Comparison of ENCODE assay signal across 8 cellular contexts in genomic region chr7:43584200-43584586, GRCh38.
DNase-seq lines count a peak whose midpoint lies in the region; TF ChIP-seq lines count a peak whose summit lies in the region.

No MANE protein-coding gene starts in this region.

- no peak overlapping the region for H3K9ac ChIP-seq in parathyroid adenoma

- DNase-seq in GM03348 (ENCODE audit: low spot score) = peak; percentile 40
- peak; percentile 62 for DNase-seq in NCI-H446 treated with DMSO at 0.1 percent for 48 hours (lab: John Stamatoyannopoulos, UW)
- DNase-seq in activated effector memory CD4-positive, alpha-beta T cell treated with Interleukin-2 at 50 U/mL for 16 hours = peak; percentile 9
- peak; percentile 10 for DNase-seq in germinal center (ENCODE audit: low spot score)
- no peak for DNase-seq in NCI-H82 treated with DMSO at 0.1 percent for 48 hours (lab: John Stamatoyannopoulos, UW; ENCODE audit: unreplicated experiment)
- DNase-seq in NCI-H345 (lab: John Stamatoyannopoulos, UW) = no peak
- DNase-seq in KG1 (lab: John Stamatoyannopoulos, UW) = no peak

- no peaks in the 10 kb centered on the region for H3K9me3 ChIP-seq in parathyroid adenoma (ENCODE audit: control insufficient read depth, low read length)

- no peaks in the 10 kb centered on the region for H3K36me3 ChIP-seq in parathyroid adenoma (ENCODE audit: control insufficient read depth, insufficient read depth, low read length)

- H3K27me3 ChIP-seq in parathyroid adenoma (ENCODE audit: control insufficient read depth, insufficient read depth, low read length) = no peaks in the 10 kb centered on the region

- peak overlapping the region; percentile 85 for H2AFZ ChIP-seq in parathyroid adenoma

- peak overlapping the region; percentile 63 for H3K4me3 ChIP-seq in parathyroid adenoma (ENCODE audit: low read depth, low read length)

- peaks cover 12% of the 10 kb centered on the region for H3K79me2 ChIP-seq in parathyroid adenoma

- H3K4me2 ChIP-seq in parathyroid adenoma (ENCODE audit: low read length) = peak overlapping the region; percentile 85

- H3K4me1 ChIP-seq in parathyroid adenoma = no peaks in the 10 kb centered on the region

- no peak for TF ChIP-seq CTCF in parathyroid adenoma (IDR thresholded peaks at IDR 0.05)

- H3K27ac ChIP-seq in parathyroid adenoma = peak overlapping the region; percentile 62

Comparison
In these comparisons a context has a peak if more than half of its experiments do, and no peak if none do; other contexts are left out.
1. DNase-seq: peak in GM03348 (single experiment), NCI-H446 treated with DMSO at 0.1 percent for 48 hours (single experiment), activated effector memory CD4-positive, alpha-beta T cell treated with Interleukin-2 at 50 U/mL for 16 hours (single experiment) and germinal center (single experiment); none in NCI-H82 treated with DMSO at 0.1 percent for 48 hours (single experiment), NCI-H345 (single experiment) and KG1 (single experiment).